16 cellular contexts compared by ENCODE assay signal in the genomic region with DNA sequence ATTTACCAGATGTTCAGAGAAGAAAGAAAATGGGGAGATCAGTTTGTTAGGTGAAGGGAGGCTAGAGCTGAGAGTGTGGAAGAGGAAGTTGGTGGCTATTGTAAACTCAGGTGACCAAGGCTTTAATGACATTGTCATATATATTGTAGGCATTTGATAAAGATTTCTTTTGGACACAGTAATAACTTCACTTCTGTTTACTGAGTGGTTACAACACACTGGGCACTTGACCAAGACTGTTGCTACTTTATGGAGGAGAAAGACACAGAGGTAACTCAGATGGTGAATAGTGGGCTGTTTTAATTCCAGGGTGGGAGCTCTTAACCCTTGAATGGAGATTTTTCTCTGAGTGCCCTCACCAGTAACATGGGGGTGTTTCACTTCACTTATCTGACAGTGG. TPM values are rescaled to one million over a fixed set of nuclear protein-coding genes. Genes with fewer than 3 reads are reported as not detected.
DNase-seq lines count a peak whose midpoint lies in the region; ATAC-seq, FAIRE-seq and TF ChIP-seq lines count a peak whose summit lies in the region.
"Had no signal": no experiment of that assay in that cellular context is flagged by ENCODE, and none has a peak within 500 bp of the region (broad histone marks: within the 10 kb centered on the region; RNA-seq: fewer than 3 reads in every experiment).

No MANE protein-coding gene starts in this region.

- no peaks in the 10 kb centered on the region for H3K9me3 ChIP-seq in H9 (ENCODE audit: control insufficient read depth, low read depth, low read length)
- no peaks in the 10 kb centered on the region for H3K9me3 ChIP-seq in left ventricle myocardium inferior (replicated peaks)
- H3K9me3 ChIP-seq in skeletal muscle tissue (ENCODE audit: control insufficient read depth in 3 of 3, low read length in 3 of 3): no peaks in the 10 kb centered on the region
- H3K9me3 ChIP-seq: Caco-2 had no signal

- peaks cover 0 to 2% of the 10 kb centered on the region in 2 experiments; a peak in 2 of 4 replicates for H3K4me1 Mint-ChIP-seq in H9

- H3K4ac ChIP-seq in H9 (ENCODE audit: low read depth, low read length): no peak overlapping the region

- H4K5ac ChIP-seq in H9 (ENCODE audit: insufficient read length, low read depth, low read length): no peak overlapping the region

- intact Hi-C loops in left ventricle myocardium inferior (cut with micrococcal nuclease): loop anchor here (10.0 kb wide), 1 partner anchor 61 kb away; no protein-coding TSS in a partner anchor

- H3K23me2 ChIP-seq in H9 (ENCODE audit: insufficient read length, low read depth, low read length, poor library complexity, severe bottlenecking): no peaks in the 10 kb centered on the region

- no peak overlapping the region for H4K91ac ChIP-seq in H9 (ENCODE audit: insufficient read length, low read depth, low read length)

- TF ChIP-seq CTCF in H9 (conservative IDR thresholded peaks at IDR 0.05): no peak
- no peak for TF ChIP-seq CTCF in left ventricle myocardium inferior (IDR thresholded peaks at IDR 0.05; ENCODE audit: borderline replicate concordance)

- H3K9ac ChIP-seq in H9 (ENCODE audit: extremely low read depth, insufficient read length, low read length) (no peak overlapping the region), skeletal muscle tissue (ENCODE audit: low read depth in 1 of 3, low read length in 3 of 3) (no peak overlapping the region)

- H3K36me3 Mint-ChIP-seq in H9 (ENCODE audit: insufficient read depth in 1 of 3, low read depth in 3 of 3): peaks cover 32 to 87% (median 80%) of the 10 kb centered on the region in 3 experiments; a peak in 6 of 7 replicates

- no peak overlapping the region for H3K18ac ChIP-seq in H9 (ENCODE audit: insufficient read length, low read depth, low read length)

- H2BK5ac ChIP-seq in H9 (ENCODE audit: insufficient read length, low read length): no peak overlapping the region

- H2BK15ac ChIP-seq in H9 (ENCODE audit: low read depth, low read length): no peak overlapping the region

- no peak overlapping the region for H3K4me3 Mint-ChIP-seq in H9
- H3K4me3 Mint-ChIP-seq: activated B cell treated with CpG ODN at 0.5 μM for 24 hours; activated T-cell treated with anti-CD3 and anti-CD28 coated beads, Interleukin-2, amount 50 U/mL, for 4 hours had no signal

- H3K23ac ChIP-seq in H9 (ENCODE audit: insufficient read length, low read depth, low read length): no peak overlapping the region

- no peak for ATAC-seq in HG02981 (IDR thresholded peaks at IDR 0.05; ENCODE audit: unreplicated experiment)
- ATAC-seq: activated T-cell treated with anti-CD3 and anti-CD28 coated beads, Interleukin-2, amount 50 U/mL, for 4 hours had no signal

- H3K9me3 Mint-ChIP-seq in H9: no peaks in the 10 kb centered on the region
- H3K9me3 Mint-ChIP-seq: activated B cell treated with CpG ODN at 0.5 μM for 24 hours; activated T-cell treated with anti-CD3 and anti-CD28 coated beads, Interleukin-2, amount 50 U/mL, for 4 hours had no signal

- peaks cover 14% of the 10 kb centered on the region; the same call in 1 of the 2 replicates for H3K79me2 ChIP-seq in H9 (ENCODE audit: insufficient read depth, low read length)

- H3K4me2 ChIP-seq in H9 (ENCODE audit: insufficient read depth, insufficient read length, low read length): no peak overlapping the region

- H3K56ac ChIP-seq in H9 (ENCODE audit: insufficient read length, low read depth, low read length): no peak overlapping the region

- peaks cover 48% of the 10 kb centered on the region for H3K36me3 ChIP-seq in left ventricle myocardium inferior
- peaks cover 10 to 32% (median 22%) of the 10 kb centered on the region in 3 donors for H3K36me3 ChIP-seq in skeletal muscle tissue (ENCODE audit: control insufficient read depth in 3 of 3, insufficient read depth in 3 of 3, low read length in 3 of 3)

- H2BK12ac ChIP-seq in H9 (ENCODE audit: insufficient read length, low read depth, low read length): no peak overlapping the region

- H3K4me1 ChIP-seq in H9 (ENCODE audit: insufficient read depth, low read length): no peaks in the 10 kb centered on the region
- peaks cover 90% of the 10 kb centered on the region for H3K4me1 ChIP-seq in left ventricle myocardium inferior
- H3K4me1 ChIP-seq in skeletal muscle tissue (ENCODE audit: control insufficient read depth in 3 of 3, insufficient read depth in 3 of 3, low read length in 3 of 3): peaks cover 20 to 35% (median 25%) of the 10 kb centered on the region in 3 donors
- H3K4me1 ChIP-seq: Caco-2 had no signal

- H3K27me3 ChIP-seq in H9 (ENCODE audit: insufficient read depth, low read length): no peaks in the 10 kb centered on the region
- no peaks in the 10 kb centered on the region for H3K27me3 ChIP-seq in left ventricle myocardium inferior (ENCODE audit: low read depth)
- H3K27me3 ChIP-seq in skeletal muscle tissue (ENCODE audit: control insufficient read depth in 3 of 3, insufficient read depth in 3 of 3, low read length in 3 of 3): no peaks in the 10 kb centered on the region

- H4K8ac ChIP-seq in H9 (replicated peaks; ENCODE audit: insufficient read length, low read depth, low read length): no peak overlapping the region

- no peak overlapping the region for H2BK120ac ChIP-seq in H9 (ENCODE audit: low read depth, low read length, poor library complexity, severe bottlenecking)

- no peak overlapping the region for H3K14ac ChIP-seq in H9 (ENCODE audit: insufficient read depth, low read length)

- no peak overlapping the region for H2AK5ac ChIP-seq in H9 (ENCODE audit: insufficient read length, low read length)

- no peak overlapping the region for H2AFZ ChIP-seq in H9 (ENCODE audit: low read length)

- no peak overlapping the region for H2BK20ac ChIP-seq in H9 (ENCODE audit: low read depth, low read length, poor library complexity, severe bottlenecking)

- H3K79me1 ChIP-seq in H9 (ENCODE audit: insufficient read depth, low read depth, low read length, poor library complexity, severe bottlenecking): no peaks in the 10 kb centered on the region

- H3K4me3 ChIP-seq in left ventricle myocardium inferior: no peak overlapping the region
- no peak overlapping the region for H3K4me3 ChIP-seq in skeletal muscle tissue (ENCODE audit: low read length in 3 of 3)
- H3K4me3 ChIP-seq: SK-N-MC had no signal

- peak overlapping the region; percentile 8 to 13 (median 13); a peak in 4 of 7 replicates for H3K27ac Mint-ChIP-seq in H9
- H3K27ac Mint-ChIP-seq: activated B cell treated with CpG ODN at 0.5 μM for 24 hours, progenitor cell of endocrine pancreas had no signal

- DNase-seq in H9 (no peak), astrocyte of the hippocampus (ENCODE audit: low read depth, low spot score) (peak; percentile 31), left ventricle myocardium inferior (no peak), glomerular visceral epithelial cell (ENCODE audit: extremely low spot score) (no peak), frontal cortex (ENCODE audit: low spot score in 2 of 2) (no peak)
- DNase-seq: activated B cell treated with CpG ODN at 0.5 μM for 24 hours; activated T-cell treated with anti-CD3 and anti-CD28 coated beads, Interleukin-2, amount 50 U/mL, for 4 hours; Caco-2; Karpas-422; NCI-H2029 treated with DMSO at 0.1 percent for 48 hours had no signal

- no peaks in the 10 kb centered on the region for H3K27me3 Mint-ChIP-seq in H9 (ENCODE audit: low read depth)
- H3K27me3 Mint-ChIP-seq: activated B cell treated with CpG ODN at 0.5 μM for 24 hours, progenitor cell of endocrine pancreas had no signal

- H3T11ph ChIP-seq in H9 (ENCODE audit: low read length): no peak overlapping the region

- H4K20me1 ChIP-seq in H9 (ENCODE audit: control insufficient read depth, insufficient read depth, insufficient read length): no peaks in the 10 kb centered on the region

- FAIRE-seq in frontal cortex (lab: Jason Lieb, UNC): no peak
- FAIRE-seq: bronchial epithelial cell had no signal

- no peak overlapping the region for H3K27ac ChIP-seq in H9 (ENCODE audit: insufficient read length, low read depth, low read length)
- H3K27ac ChIP-seq in left ventricle myocardium inferior (replicated peaks): peak overlapping the region; percentile 70
- H3K27ac ChIP-seq in skeletal muscle tissue (ENCODE audit: low read depth, low read length): peak overlapping the region; percentile 26
- H3K27ac ChIP-seq: epithelial cell of prostate, SK-N-MC had no signal

RNA-seq across cellular contexts. Expression of gene TNRC6A, which starts 46.0 kb away (rescaled TPM):
- total RNA-seq in H9 (2021) (106 and 114 TPM in 2 replicates), left ventricle myocardium inferior (34.3 TPM), skeletal muscle tissue (24.5 TPM), frontal cortex (53.8 TPM)
